ENCODE assay signal across 19 cellular contexts in the genomic region with DNA sequence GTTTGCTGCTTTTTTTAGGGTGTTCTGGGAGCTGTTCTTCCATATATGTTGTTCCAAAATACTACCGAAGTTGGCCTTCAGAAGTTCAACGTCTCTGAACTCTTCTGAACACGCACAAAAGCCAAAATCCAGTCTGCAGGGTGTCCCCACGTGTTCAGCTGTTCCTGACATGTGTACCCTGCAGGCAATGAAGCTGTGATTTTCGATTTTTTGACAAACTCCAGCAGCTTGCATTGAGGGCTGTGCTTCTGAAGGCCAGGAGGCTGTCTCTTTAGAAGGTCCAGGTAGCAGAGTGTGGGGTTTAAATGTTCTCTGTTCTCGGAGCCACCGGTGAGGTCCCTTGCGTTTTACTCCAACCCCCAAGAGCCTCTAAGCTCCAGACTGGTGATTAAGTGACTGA.
DNase-seq lines count a peak whose midpoint lies in the region; ATAC-seq and TF ChIP-seq lines count a peak whose summit lies in the region.
"Had no signal": no experiment of that assay in that cellular context is flagged by ENCODE, and none has a peak within 500 bp of the region (broad histone marks: within the 10 kb centered on the region; RNA-seq: fewer than 3 reads in every experiment).

No MANE protein-coding gene starts in this region.

- no peak overlapping the region for H3K23ac ChIP-seq in trophoblast cell (ENCODE audit: low read length)

- H3K27ac Mint-ChIP-seq in Caco-2 (ENCODE audit: unreplicated experiment): peak overlapping the region; percentile 42
- H3K27ac Mint-ChIP-seq in endothelial cell (ENCODE audit: unreplicated experiment): no peak overlapping the region
- H3K27ac Mint-ChIP-seq: CD4-positive, CD25-positive, alpha-beta regulatory T cell had no signal

- H3K36me3 ChIP-seq in Caco-2 (ENCODE audit: control insufficient read depth, insufficient read depth, low read length) (no peaks in the 10 kb centered on the region), KMS-11 (ENCODE audit: insufficient read depth) (no peaks in the 10 kb centered on the region), trophoblast cell (ENCODE audit: control insufficient read depth in 1 of 2, insufficient read depth in 2 of 2, low read length in 2 of 2) (peaks cover 0 to 6% of the 10 kb centered on the region in 2 experiments)
- H3K36me3 ChIP-seq: BLaER1, HAP-1, MG63 had no signal

- H3K4me3 ChIP-seq in Caco-2 (ENCODE audit: low read depth, low read length) (no peak overlapping the region), KMS-11 (IDR thresholded peaks at IDR 0.05; ENCODE audit: insufficient read depth, low read depth, low read length) (no peak overlapping the region), trophoblast cell (ENCODE audit: low read depth, low read length) (no peak overlapping the region)
- H3K4me3 ChIP-seq: BLaER1, HAP-1, MG63 had no signal

- BruUV-seq in Caco-2 (replicated peaks; lab: Mats Ljungman, UMichigan): no TSS peak

- H3K4me1 Mint-ChIP-seq in Caco-2 (ENCODE audit: low read depth, unreplicated experiment): peaks cover 45% of the 10 kb centered on the region
- H3K4me1 Mint-ChIP-seq in endothelial cell (ENCODE audit: unreplicated experiment): peaks cover 25% of the 10 kb centered on the region
- H3K4me1 Mint-ChIP-seq: CD4-positive, CD25-positive, alpha-beta regulatory T cell had no signal

- H4K8ac ChIP-seq in trophoblast cell (ENCODE audit: low read depth, low read length): no peak overlapping the region

- H3K4me2 ChIP-seq in KMS-11 (peak overlapping the region; percentile 14; the same call in 1 of the 2 replicates), trophoblast cell (ENCODE audit: low read length) (no peak overlapping the region)

- DNase-seq in Caco-2 (no peak), endothelial cell (ENCODE audit: low spot score) (no peak), trophoblast cell (no peak), activated gamma-delta T cell (lab: John Stamatoyannopoulos, UW) (no peak)
- DNase-seq: CD4-positive, CD25-positive, alpha-beta regulatory T cell; GOT3; MG63; NCI-H1105 treated with DMSO at 0.1 percent for 48 hours; NCI-H146; NCI-H1930; NCI-H2107; NCI-H774 had no signal

- no peak overlapping the region for H4K12ac ChIP-seq in trophoblast cell (ENCODE audit: low read depth, low read length)

- H3K4me3 Mint-ChIP-seq in Caco-2 (ENCODE audit: unreplicated experiment) (no peak overlapping the region), endothelial cell (ENCODE audit: unreplicated experiment) (peak overlapping the region; percentile 66)
- H3K4me3 Mint-ChIP-seq: CD4-positive, CD25-positive, alpha-beta regulatory T cell had no signal

- no peaks in the 10 kb centered on the region for H3K9me3 Mint-ChIP-seq in Caco-2 (ENCODE audit: unreplicated experiment)
- no peaks in the 10 kb centered on the region for H3K9me3 Mint-ChIP-seq in endothelial cell (ENCODE audit: unreplicated experiment)
- H3K9me3 Mint-ChIP-seq: CD4-positive, CD25-positive, alpha-beta regulatory T cell had no signal

- ATAC-seq in HG03460 (IDR thresholded peaks at IDR 0.05; ENCODE audit: unreplicated experiment): no peak
- ATAC-seq in GM19324 (IDR thresholded peaks at IDR 0.05; ENCODE audit: low FRiP score, unreplicated experiment): no peak
- ATAC-seq: SK-N-SH treated with all-trans-retinoic acid at 6 μM for 48 hours had no signal

- H4K91ac ChIP-seq in trophoblast cell (ENCODE audit: low read depth, low read length): no peak overlapping the region

- H3K4ac ChIP-seq in trophoblast cell (ENCODE audit: low read depth, low read length): no peak overlapping the region

- POLR2A ChIA-PET in Caco-2 (lab: Charles Lee): interaction anchor here (0.8 to 0.9 kb wide), 2 partner anchors 10 to 17 kb away, joined by 3 read pairs; no protein-coding TSS in a partner anchor

- no peak overlapping the region for H3K18ac ChIP-seq in trophoblast cell (ENCODE audit: low read length)

- TF ChIP-seq CTCF in Caco-2 (IDR thresholded peaks at IDR 0.05; ENCODE audit: insufficient read depth in 1 of 2, low read depth in 1 of 2, low read length in 1 of 2, severe bottlenecking in 1 of 2, unreplicated experiment in 1 of 2): no peak
- no peak for TF ChIP-seq CTCF in KMS-11 (conservative IDR thresholded peaks at IDR 0.05; ENCODE audit: low read depth, low read length)
- TF ChIP-seq CTCF in endothelial cell (IDR thresholded peaks at IDR 0.05; ENCODE audit: unreplicated experiment): no peak

- H2AFZ ChIP-seq in KMS-11 (ENCODE audit: low read depth): no peak overlapping the region
- H2AFZ ChIP-seq in trophoblast cell (ENCODE audit: insufficient read depth, low read length, poor library complexity): no peak overlapping the region

- H2BK120ac ChIP-seq in trophoblast cell (ENCODE audit: insufficient read depth, low read length, poor library complexity): peak overlapping the region; percentile 4

- H3K9ac ChIP-seq in KMS-11 (no peak overlapping the region), trophoblast cell (ENCODE audit: low read length) (no peak overlapping the region)
- H3K9ac ChIP-seq: BLaER1 had no signal

- intact Hi-C loops in Caco-2 (cut with micrococcal nuclease; ENCODE audit: unreplicated experiment): no loop called here

- no peaks in the 10 kb centered on the region for H3K79me2 ChIP-seq in KMS-11 (ENCODE audit: insufficient read depth, low read depth)
- no peaks in the 10 kb centered on the region for H3K79me2 ChIP-seq in trophoblast cell (ENCODE audit: control insufficient read depth, insufficient read depth, low read length, poor library complexity)

- H2BK5ac ChIP-seq in trophoblast cell (ENCODE audit: low read depth, low read length, poor library complexity): no peak overlapping the region

- H4K20me1 ChIP-seq in KMS-11 (ENCODE audit: insufficient read depth): no peaks in the 10 kb centered on the region
- H4K20me1 ChIP-seq: BLaER1 had no signal

- CTCF ChIA-PET in Caco-2 (lab: Charles Lee): interaction anchor here (0.7 kb wide), 1 partner anchor 301 kb away, joined by 4 read pairs; no protein-coding TSS in a partner anchor

- no peak overlapping the region for H2BK12ac ChIP-seq in trophoblast cell (ENCODE audit: low read length)

- no peak overlapping the region for H3K14ac ChIP-seq in trophoblast cell (ENCODE audit: low read length)

- no CpG with 5 or more reads among the region's 8 CpGs for WGBS in trophoblast cell (ENCODE audit: extremely low coverage, insufficient coverage, insufficient read length)

- H2AK5ac ChIP-seq in trophoblast cell (ENCODE audit: low read length): no peak overlapping the region

- peaks cover 19% of the 10 kb centered on the region for H3K79me1 ChIP-seq in trophoblast cell (ENCODE audit: low read length)

- H3K36me3 Mint-ChIP-seq in Caco-2 (ENCODE audit: insufficient read depth, unreplicated experiment): peaks cover 23% of the 10 kb centered on the region
- peaks cover 25% of the 10 kb centered on the region for H3K36me3 Mint-ChIP-seq in endothelial cell (ENCODE audit: low read depth, unreplicated experiment)
- H3K36me3 Mint-ChIP-seq: CD4-positive, CD25-positive, alpha-beta regulatory T cell had no signal

- H3K27me3 Mint-ChIP-seq in Caco-2 (ENCODE audit: insufficient read depth, unreplicated experiment) (no peaks in the 10 kb centered on the region), endothelial cell (ENCODE audit: unreplicated experiment) (peaks cover 5% of the 10 kb centered on the region)

- H3K27ac ChIP-seq in KMS-11 (peak overlapping the region; percentile 16; the same call in 1 of the 2 replicates), trophoblast cell (ENCODE audit: low read depth, low read length) (no peak overlapping the region)
- H3K27ac ChIP-seq: BLaER1, HL-60 had no signal

- H3K27me3 ChIP-seq in Caco-2 (replicated peaks; ENCODE audit: control insufficient read depth, insufficient read depth, low read length) (no peaks in the 10 kb centered on the region), KMS-11 (ENCODE audit: insufficient read depth, low read depth) (no peaks in the 10 kb centered on the region), trophoblast cell (ENCODE audit: insufficient read depth, low read length) (no peaks in the 10 kb centered on the region)
- H3K27me3 ChIP-seq: BLaER1, MG63 had no signal

- H3K4me1 ChIP-seq in Caco-2: peaks cover 29% of the 10 kb centered on the region
- H3K4me1 ChIP-seq in KMS-11 (ENCODE audit: low read depth, poor library complexity, severe bottlenecking): peaks cover 17% of the 10 kb centered on the region
- peaks cover 11 to 31% of the 10 kb centered on the region in 2 experiments for H3K4me1 ChIP-seq in trophoblast cell (ENCODE audit: control insufficient read depth in 1 of 2, insufficient read depth in 2 of 2, low read length in 2 of 2)
- H3K4me1 ChIP-seq: HAP-1 had no signal

- H3K9me3 ChIP-seq in Caco-2: no peaks in the 10 kb centered on the region
- no peaks in the 10 kb centered on the region for H3K9me3 ChIP-seq in trophoblast cell (ENCODE audit: insufficient read depth, low read depth, low read length)
- H3K9me3 ChIP-seq: BLaER1, HAP-1, MG63 had no signal
